8 cellular contexts compared by ENCODE assay signal in the genomic region with DNA sequence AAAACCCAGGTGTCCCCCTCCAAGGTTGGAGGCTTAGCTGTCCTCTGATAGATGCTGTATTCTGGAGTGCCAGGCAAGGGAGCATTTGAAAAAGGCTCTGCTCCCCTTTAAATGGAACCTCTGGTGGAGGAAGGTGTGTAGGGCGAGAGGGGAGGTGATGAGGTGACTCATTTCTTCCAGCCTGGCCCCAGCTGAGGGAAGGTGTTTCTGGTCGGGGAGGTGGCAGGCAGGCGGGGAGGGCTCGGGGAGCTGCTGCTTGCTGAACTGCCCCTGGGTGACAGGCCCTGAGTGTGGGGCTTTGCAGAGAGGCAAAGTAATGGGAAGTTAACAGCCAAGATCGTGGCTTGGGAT. TPM values are rescaled to one million over a fixed set of nuclear protein-coding genes. Genes with fewer than 3 reads are reported as not detected.
DNase-seq lines count a peak whose midpoint lies in the region; ATAC-seq and TF ChIP-seq lines count a peak whose summit lies in the region.

No MANE protein-coding gene starts in this region.

- H3K27ac Mint-ChIP-seq in CD14-positive monocyte (peak overlapping the region; percentile 63 to 94 (median 92)), GM23338 (no peak overlapping the region)
- peak overlapping the region; percentile 90 for H3K27ac Mint-ChIP-seq in activated CD4-positive, alpha-beta T cell treated with anti-CD3 and anti-CD28 coated beads for 36 hours

- DNase-seq in CD14-positive monocyte (ENCODE audit: low spot score) (no peak), foreskin keratinocyte (peak in 1 of 2 donors; percentile 49), tibial nerve (ENCODE audit: low spot score in 2 of 2) (no peak), putamen (ENCODE audit: low spot score) (no peak), GM23338 (ENCODE audit: low spot score) (no peak)
- DNase-seq in activated CD4-positive, alpha-beta T cell treated with anti-CD3 and anti-CD28 coated beads for 36 hours: peak; percentile 95
- peak; percentile 77 to 86 for DNase-seq in stimulated activated CD8-positive, alpha-beta memory T cell treated with anti-CD3 and anti-CD28 coated beads, Interleukin-7, amount 100 ng/mL, for 48 hours (ENCODE audit: extremely low read depth in 1 of 2, low read depth in 1 of 2)

- H3K4me3 Mint-ChIP-seq in CD14-positive monocyte (peak overlapping the region in 1 of 2 donors; percentile 63), GM23338 (no peak overlapping the region)
- H3K4me3 Mint-ChIP-seq in activated CD4-positive, alpha-beta T cell treated with anti-CD3 and anti-CD28 coated beads for 36 hours: peak overlapping the region; percentile 54

- H3K27ac ChIP-seq in foreskin keratinocyte (no peak overlapping the region), tibial nerve (peak overlapping the region in 1 of 4 donors; percentile 53), GM23338 (ENCODE audit: low read depth) (no peak overlapping the region)

- intact Hi-C loops in CD14-positive monocyte (cut with micrococcal nuclease): no loop called here
- intact Hi-C loops in activated CD4-positive, alpha-beta T cell treated with anti-CD3 and anti-CD28 coated beads for 36 hours (cut with DNase I, micrococcal nuclease): loop anchor here (1.0 to 5.0 kb wide), 6 partner anchors 8 to 36 kb away; no protein-coding TSS in a partner anchor

- H3K27me3 ChIP-seq in foreskin keratinocyte (no peaks in the 10 kb centered on the region), tibial nerve (no peaks in the 10 kb centered on the region), GM23338 (ENCODE audit: insufficient read depth) (no peaks in the 10 kb centered on the region)

- WGBS in tibial nerve, 2 donors: 74 to 88% methylated on average over 5 of the region's 5 CpGs

- CTCF ChIA-PET in activated CD4-positive, alpha-beta T cell treated with anti-CD3 and anti-CD28 coated beads for 36 hours (lab: Charles Lee): interaction anchor here (0.7 to 2.7 kb wide), 7 partner anchors 10 to 118 kb away, joined by 3 to 13 read pairs (median 9); no protein-coding TSS in a partner anchor

- H4K20me1 ChIP-seq in GM23338 (replicated peaks; ENCODE audit: insufficient read depth): no peaks in the 10 kb centered on the region

- H3K4me1 Mint-ChIP-seq in CD14-positive monocyte: peaks cover 94% of the 10 kb centered on the region
- H3K4me1 Mint-ChIP-seq in activated CD4-positive, alpha-beta T cell treated with anti-CD3 and anti-CD28 coated beads for 36 hours: peaks cover 92% of the 10 kb centered on the region
- H3K4me1 Mint-ChIP-seq in GM23338: no peaks in the 10 kb centered on the region; the same call in 2 of the 3 replicates

- POLR2A ChIA-PET in activated CD4-positive, alpha-beta T cell treated with anti-CD3 and anti-CD28 coated beads for 36 hours (lab: Charles Lee): interaction anchor here (0.9 to 1.9 kb wide), 3 partner anchors 11 to 25 kb away, joined by 3 to 7 read pairs (median 3); no protein-coding TSS in a partner anchor

- TF ChIP-seq CTCF in CD14-positive monocyte (IDR thresholded peaks at IDR 0.05): no peak
- peak; percentile 17 for TF ChIP-seq CTCF in foreskin keratinocyte (conservative IDR thresholded peaks at IDR 0.05)
- TF ChIP-seq CTCF in tibial nerve (IDR thresholded peaks at IDR 0.05): no peak
- no peak for TF ChIP-seq CTCF in GM23338 (conservative IDR thresholded peaks at IDR 0.05; ENCODE audit: low read depth in 2 of 2)

- no peaks in the 10 kb centered on the region for H3K79me2 ChIP-seq in GM23338 (replicated peaks; ENCODE audit: insufficient read depth)

- H3K4me2 ChIP-seq in GM23338: no peak overlapping the region

- peaks cover 42 to 76% of the 10 kb centered on the region in 2 donors for H3K36me3 Mint-ChIP-seq in CD14-positive monocyte
- peaks cover 34% of the 10 kb centered on the region for H3K36me3 Mint-ChIP-seq in activated CD4-positive, alpha-beta T cell treated with anti-CD3 and anti-CD28 coated beads for 36 hours (ENCODE audit: low read depth)
- no peaks in the 10 kb centered on the region for H3K36me3 Mint-ChIP-seq in GM23338 (ENCODE audit: low read depth)

- TF ChIP-seq POLR2A in tibial nerve (IDR thresholded peaks at IDR 0.05): no peak

- no peak overlapping the region for H2AFZ ChIP-seq in GM23338

- H3K4me3 ChIP-seq in tibial nerve (no peak overlapping the region), GM23338 (no peak overlapping the region)

- H3K36me3 ChIP-seq in tibial nerve (no peaks in the 10 kb centered on the region), GM23338 (ENCODE audit: insufficient read depth) (no peaks in the 10 kb centered on the region)

- no peaks in the 10 kb centered on the region for H3K9me2 ChIP-seq in GM23338 (ENCODE audit: insufficient read depth)

- H3K9me3 ChIP-seq in tibial nerve: no peaks in the 10 kb centered on the region

- H3K4me1 ChIP-seq in foreskin keratinocyte (no peaks in the 10 kb centered on the region), tibial nerve (peaks cover 0 to 14% (median 9%) of the 10 kb centered on the region in 4 donors), GM23338 (ENCODE audit: insufficient read depth) (no peaks in the 10 kb centered on the region)

- no peak for TF ChIP-seq EP300 in tibial nerve (IDR thresholded peaks at IDR 0.05)

- ATAC-seq in HG02610 (IDR thresholded peaks at IDR 0.05; ENCODE audit: unreplicated experiment) (peak; percentile 42), foreskin keratinocyte (peak; percentile 74), GM23338 (no peak; the same call in 2 of the 3 replicates)
- ATAC-seq in activated CD4-positive, alpha-beta T cell treated with anti-CD3 and anti-CD28 coated beads for 36 hours: peak; percentile 89

- H3K9me3 Mint-ChIP-seq in CD14-positive monocyte: no peaks in the 10 kb centered on the region
- H3K9me3 Mint-ChIP-seq in activated CD4-positive, alpha-beta T cell treated with anti-CD3 and anti-CD28 coated beads for 36 hours (ENCODE audit: low read depth): no peaks in the 10 kb centered on the region
- H3K9me3 Mint-ChIP-seq in GM23338: no peaks in the 10 kb centered on the region

- no peaks in the 10 kb centered on the region for H3F3A ChIP-seq in GM23338 (replicated peaks; ENCODE audit: low read depth)

- H3K27me3 Mint-ChIP-seq in CD14-positive monocyte (ENCODE audit: low read depth in 3 of 3) (peaks cover 0 to 2% (median 0%) of the 10 kb centered on the region in 3 donors), GM23338 (ENCODE audit: insufficient read depth, low read depth, poor library complexity) (peaks cover 10% of the 10 kb centered on the region)
- H3K27me3 Mint-ChIP-seq in activated CD4-positive, alpha-beta T cell treated with anti-CD3 and anti-CD28 coated beads for 36 hours: no peaks in the 10 kb centered on the region

TF ChIP-seq in GM23338, 12 proteins besides CTCF, POLR2A, EP300 and RAD21 (continues in another document):
- TF ChIP-seq EZH2 (IDR thresholded peaks at IDR 0.05; ENCODE audit: low read depth, unreplicated experiment) (no peak), JUNB (IDR thresholded peaks at IDR 0.05; ENCODE audit: unreplicated experiment) (no peak), POLR2AphosphoS5 (IDR thresholded peaks at IDR 0.05; ENCODE audit: low read depth) (no peak), EZH2phosphoT487 (IDR thresholded peaks at IDR 0.05; ENCODE audit: unreplicated experiment) (no peak), ZNF114 (CRISPR knock-in tag; IDR thresholded peaks at IDR 0.05) (no peak), ZNF331 (CRISPR knock-in tag; IDR thresholded peaks at IDR 0.05; ENCODE audit: low read depth) (no peak), NANOG (IDR thresholded peaks at IDR 0.05; ENCODE audit: borderline replicate concordance) (no peak), STAT1 (IDR thresholded peaks at IDR 0.05; ENCODE audit: unreplicated experiment) (no peak), CREB1 (CRISPR knock-in tag; IDR thresholded peaks at IDR 0.05; ENCODE audit: low read depth) (no peak)
- TF ChIP-seq, protein P1, sequence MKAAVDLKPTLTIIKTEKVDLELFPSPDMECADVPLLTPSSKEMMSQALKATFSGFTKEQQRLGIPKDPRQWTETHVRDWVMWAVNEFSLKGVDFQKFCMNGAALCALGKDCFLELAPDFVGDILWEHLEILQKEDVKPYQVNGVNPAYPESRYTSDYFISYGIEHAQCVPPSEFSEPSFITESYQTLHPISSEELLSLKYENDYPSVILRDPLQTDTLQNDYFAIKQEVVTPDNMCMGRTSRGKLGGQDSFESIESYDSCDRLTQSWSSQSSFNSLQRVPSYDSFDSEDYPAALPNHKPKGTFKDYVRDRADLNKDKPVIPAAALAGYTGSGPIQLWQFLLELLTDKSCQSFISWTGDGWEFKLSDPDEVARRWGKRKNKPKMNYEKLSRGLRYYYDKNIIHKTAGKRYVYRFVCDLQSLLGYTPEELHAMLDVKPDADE (IDR thresholded peaks at IDR 0.05): no peak

RNA-seq across cellular contexts. Expression of a gene that starts 18.8 kb away (rescaled TPM):
- polyA plus RNA-seq in CD14-positive monocyte (10 to 100 TPM; 85.9 to 86.8 TPM), foreskin keratinocyte (5.4 and 7.0 TPM in 2 replicates), GM23338 (2016; fragmentation: Nextera tagmentation; extraction: Ambion mirVana) (3.7 TPM in 2 replicates)
- total RNA-seq in activated CD4-positive, alpha-beta T cell treated with anti-CD3 and anti-CD28 coated beads for 36 hours: 100 to 1,000 TPM; 100 to 125 TPM
- total RNA-seq in foreskin keratinocyte (6.6 and 7.1 TPM in 2 replicates), tibial nerve (10 to 100 TPM; 13.6 to 54.6 (median 19.3) TPM)
- total RNA-seq in GM23338 (2014; rRNA removed; shearing (Covaris generic)): 0.19 and 0.80 TPM in 2 replicates

RNA-seq across cellular contexts. Expression of a gene that starts 57.1 kb away (rescaled TPM):
- polyA plus RNA-seq in CD14-positive monocyte: 10 to 100 TPM; 53.2 to 68.0 TPM
- total RNA-seq in activated CD4-positive, alpha-beta T cell treated with anti-CD3 and anti-CD28 coated beads for 36 hours: 10 to 100 TPM; 26.2 to 28.4 TPM
- 107 and 123 TPM in 2 replicates for total RNA-seq in foreskin keratinocyte
- polyA plus RNA-seq in foreskin keratinocyte: 86.5 and 108 TPM in 2 replicates
- total RNA-seq in tibial nerve: 100 to 1,000 TPM; 155 to 229 (median 203) TPM
- total RNA-seq in GM23338 (2014; rRNA removed; shearing (Covaris generic)): 135 and 159 TPM in 2 replicates
- 72.2 and 72.5 TPM in 2 replicates for polyA plus RNA-seq in GM23338 (2016; fragmentation: Nextera tagmentation; extraction: Ambion mirVana)

Comparison
In these comparisons a context has a peak if more than half of its experiments do, and no peak if none do; other contexts are left out.
1. DNase-seq: peak in activated CD4-positive, alpha-beta T cell treated with anti-CD3 and anti-CD28 coated beads for 36 hours (single experiment) and stimulated activated CD8-positive, alpha-beta memory T cell treated with anti-CD3 and anti-CD28 coated beads, Interleukin-7, amount 100 ng/mL, for 48 hours (2 of 2); none in CD14-positive monocyte (single experiment), tibial nerve (0 of 2), putamen (single experiment) and GM23338 (single experiment).
2. intact Hi-C loops: an anchor here in activated CD4-positive, alpha-beta T cell treated with anti-CD3 and anti-CD28 coated beads for 36 hours (1.0 to 5.0 kb wide); none called in CD14-positive monocyte.